In the genomic region with DNA sequence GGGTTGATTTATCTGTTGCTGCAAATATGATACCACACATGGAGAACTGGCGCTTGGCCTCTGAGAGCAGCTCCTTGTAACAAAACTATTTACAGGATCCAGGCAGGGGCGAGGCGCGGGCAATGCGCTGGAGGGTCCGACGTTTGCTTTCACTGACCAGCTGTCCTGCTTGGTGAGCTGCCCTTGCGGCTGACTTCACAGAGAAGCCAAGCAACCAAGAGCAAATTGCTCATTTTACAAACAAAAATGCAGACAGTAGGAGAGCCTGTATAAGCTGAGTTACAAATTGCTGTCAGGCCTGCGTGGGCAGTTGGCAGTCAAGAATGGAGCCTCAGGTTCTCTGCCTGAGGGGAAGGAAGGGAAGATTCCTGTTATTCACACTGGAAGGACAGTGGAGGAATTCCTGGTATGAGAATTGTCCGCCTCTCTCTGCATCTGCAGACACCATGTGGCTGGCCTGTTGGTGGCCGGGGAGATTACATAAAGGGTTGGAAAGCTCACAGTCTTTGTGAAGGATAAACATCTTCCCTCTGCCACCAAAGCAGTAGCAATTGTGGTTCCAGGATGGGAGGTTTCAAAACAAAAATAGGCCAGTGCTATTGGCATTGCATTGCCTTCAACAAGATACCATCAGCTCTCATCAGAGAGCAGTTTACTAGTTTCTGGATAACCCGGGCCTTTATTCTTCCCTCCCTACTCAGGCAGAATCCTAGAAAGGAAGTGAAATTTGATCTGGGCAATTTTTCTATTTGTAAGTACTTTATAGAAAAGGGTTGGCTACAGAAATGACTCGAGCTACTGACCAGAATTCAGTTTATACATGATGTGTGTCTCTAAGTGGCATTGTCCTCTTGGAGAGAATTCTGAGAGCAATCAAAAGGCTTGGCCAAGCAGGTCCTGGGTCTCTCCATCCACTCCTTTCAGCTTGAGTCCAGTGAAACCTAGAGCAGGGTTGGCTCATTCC, we compare ENCODE assay signal across 10 cellular contexts.
A peak's percentile ranks its signal among the peaks of the same experiment; 100 is the strongest.
DNase-seq lines count a peak whose midpoint lies in the region; ATAC-seq and TF ChIP-seq lines count a peak whose summit lies in the region.
"Had no signal": no experiment of that assay in that cellular context is flagged by ENCODE, and none has a peak within 500 bp of the region (broad histone marks: within the 10 kb centered on the region; RNA-seq: fewer than 3 reads in every experiment).

No MANE protein-coding gene starts in this region.

- POLR2A ChIA-PET in AG04450 (lab: Yijun Ruan, JAX) = interaction anchor here (0.6 to 1.0 kb wide), 2 partner anchors 90 to 1341 kb away, joined by 3 read pairs; no protein-coding TSS in a partner anchor

- H3K9me3 ChIP-seq in AG04450 (ENCODE audit: control insufficient read depth, insufficient read depth, low read length) = no peaks in the 10 kb centered on the region

- H3K36me3 ChIP-seq in H7 (replicated peaks; ENCODE audit: control insufficient read depth, insufficient read depth, low read length) (no peaks in the 10 kb centered on the region), kidney epithelial cell (ENCODE audit: control insufficient read depth, insufficient read depth, low read length) (no peaks in the 10 kb centered on the region)

- peaks cover 4% of the 10 kb centered on the region for H3K27me3 Mint-ChIP-seq in activated T-cell treated with anti-CD3 and anti-CD28 coated beads, Interleukin-2, amount 50 U/mL, for 4 hours (ENCODE audit: low read depth)

- peaks cover 10% of the 10 kb centered on the region for H3K27me3 ChIP-seq in AG04450 (ENCODE audit: control insufficient read depth, insufficient read depth, low read length)
- no peaks in the 10 kb centered on the region for H3K27me3 ChIP-seq in H7 (ENCODE audit: control insufficient read depth, insufficient read depth, low read length)
- H3K27me3 ChIP-seq in kidney epithelial cell (ENCODE audit: control insufficient read depth, insufficient read depth, low read length) = no peaks in the 10 kb centered on the region

- H3K27ac ChIP-seq in AG04450 (ENCODE audit: low read depth, low read length) = peak overlapping the region; percentile 31

- H3K4me3 Mint-ChIP-seq in activated T-cell treated with anti-CD3 and anti-CD28 coated beads, Interleukin-2, amount 50 U/mL, for 4 hours = no peak overlapping the region

- no peaks in the 10 kb centered on the region for H3K9me3 Mint-ChIP-seq in activated T-cell treated with anti-CD3 and anti-CD28 coated beads, Interleukin-2, amount 50 U/mL, for 4 hours

- H3K4me3 ChIP-seq in AG04450 (ENCODE audit: low read depth, low read length) (peak overlapping the region; percentile 17; the same call in 1 of the 2 replicates), H7 (ENCODE audit: insufficient read depth, low read depth, low read length) (no peak overlapping the region), kidney epithelial cell (ENCODE audit: low read depth, low read length) (no peak overlapping the region)

- no peaks in the 10 kb centered on the region for H3K36me3 Mint-ChIP-seq in activated T-cell treated with anti-CD3 and anti-CD28 coated beads, Interleukin-2, amount 50 U/mL, for 4 hours (ENCODE audit: insufficient read depth)

- peaks cover 54% of the 10 kb centered on the region for H3K4me1 Mint-ChIP-seq in activated T-cell treated with anti-CD3 and anti-CD28 coated beads, Interleukin-2, amount 50 U/mL, for 4 hours (ENCODE audit: low read depth)

- DNase-seq in AG04450 (ENCODE audit: low read depth, low spot score) (peak; percentile 23), H7 (peak; percentile 26), amniotic epithelial cell (ENCODE audit: low read depth) (peak; percentile 85), kidney epithelial cell (ENCODE audit: low read depth) (peak; percentile 49), DMS153 (lab: John Stamatoyannopoulos, UW) (no peak), NCI-H1048 (lab: John Stamatoyannopoulos, UW) (no peak)
- DNase-seq in stimulated activated CD4-positive, alpha-beta T cell treated with anti-CD3 and anti-CD28 coated beads, Interleukin-4, amount 100 ng/mL, for 24 hours = no peak
- no peak for DNase-seq in activated T-cell treated with anti-CD3 and anti-CD28 coated beads, Interleukin-2, amount 50 U/mL, for 4 hours
- DNase-seq: hypothalamus had no signal

- no peak for ATAC-seq in activated T-cell treated with anti-CD3 and anti-CD28 coated beads, Interleukin-2, amount 50 U/mL, for 4 hours
- ATAC-seq: HCT116 had no signal

- CTCF ChIA-PET in AG04450 (lab: Charles Lee) = interaction anchor here (0.6 to 0.8 kb wide), 3 partner anchors 25 to 212 kb away, joined by 3 to 5 read pairs (median 3); no protein-coding TSS in a partner anchor

- TF ChIP-seq CTCF in AG04450 (IDR thresholded peaks at IDR 0.05; ENCODE audit: low read depth, low read length) (no peak), kidney epithelial cell (IDR thresholded peaks at IDR 0.05; ENCODE audit: insufficient read depth, low read length, poor library complexity, severe bottlenecking) (no peak)

Comparison
In these comparisons a context has a peak if more than half of its experiments do, and no peak if none do; other contexts are left out.
1. DNase-seq: peak in AG04450 (single experiment), H7 (single experiment), amniotic epithelial cell (single experiment) and kidney epithelial cell (single experiment); none in DMS153 (single experiment), NCI-H1048 (single experiment), stimulated activated CD4-positive, alpha-beta T cell treated with anti-CD3 and anti-CD28 coated beads, Interleukin-4, amount 100 ng/mL, for 24 hours (single experiment) and activated T-cell treated with anti-CD3 and anti-CD28 coated beads, Interleukin-2, amount 50 U/mL, for 4 hours (single experiment).